8 cellular contexts compared by ENCODE assay signal in genomic region chr9:133876144-133876543, GRCh38.
DNase-seq lines count a peak whose midpoint lies in the region; FAIRE-seq and TF ChIP-seq lines count a peak whose summit lies in the region.
"Had no signal": no experiment of that assay in that cellular context is flagged by ENCODE, and none has a peak within 500 bp of the region (broad histone marks: within the 10 kb centered on the region; RNA-seq: fewer than 3 reads in every experiment).

No MANE protein-coding gene starts in this region.

- WGBS in mammary epithelial cell (ENCODE audit: low coverage, missing lambda C conversion rate) = 75% methylated on average over 4 of the region's 11 CpGs
- WGBS in mesodermal cell (ENCODE audit: insufficient coverage in 2 of 2), 2 experiments = 85 to 95% methylated on average over 10 of the region's 11 CpGs

- CTCF ChIA-PET in HEK293T (lab: Yijun Ruan, JAX) = no interaction called here
- CTCF ChIA-PET in mammary epithelial cell (lab: Charles Lee; ENCODE audit: low non-redundant PET) = no interaction called here

- H3K4me1 ChIP-seq in mammary epithelial cell (ENCODE audit: insufficient read depth, low read length) = peaks cover 66% of the 10 kb centered on the region
- peaks cover 43% of the 10 kb centered on the region for H3K4me1 ChIP-seq in mesodermal cell (ENCODE audit: control insufficient read depth, insufficient read depth, low read length, poor library complexity, severe bottlenecking)
- H3K4me1 ChIP-seq in effector memory CD4-positive, alpha-beta T cell (ENCODE audit: control insufficient read depth, insufficient read depth, low read length, poor library complexity, severe bottlenecking) = no peaks in the 10 kb centered on the region

- H3K4me2 ChIP-seq in mammary epithelial cell (ENCODE audit: insufficient read depth, low read depth, low read length) = peak overlapping the region; percentile 78

- POLR2A ChIA-PET in HEK293T (lab: Yijun Ruan, JAX) = no interaction called here

- no peak for DNase-seq in D721Med (ENCODE audit: insufficient read length, low spot score)
- DNase-seq in HEK293T (ENCODE audit: extremely low spot score) = peak; percentile 39
- no peak for DNase-seq in mammary epithelial cell
- DNase-seq in effector memory CD4-positive, alpha-beta T cell = no peak
- DNase-seq in activated CD4-positive, alpha-beta T cell treated with anti-CD3 and anti-CD28 coated beads, Interleukin-2, amount 50 U/mL, for 1 hour = no peak
- no peak for DNase-seq in T-helper 2 cell
- DNase-seq: NCI-H1105 had no signal

- peaks cover 91% of the 10 kb centered on the region for H3K79me2 ChIP-seq in mammary epithelial cell (ENCODE audit: insufficient read depth, low read length)

- TF ChIP-seq CTCF in D721Med (IDR thresholded peaks at IDR 0.05; ENCODE audit: insufficient read depth, missing control alignments) (peak; percentile 31), mammary epithelial cell (conservative IDR thresholded peaks at IDR 0.05 in 1 of 2, IDR thresholded peaks at IDR 0.05 in 1 of 2; ENCODE audit: extremely low read depth in 1 of 2, insufficient read depth in 1 of 2, low read depth in 1 of 2, low read length in 2 of 2) (peak; percentile 27 to 36)

- H2AFZ ChIP-seq in mammary epithelial cell (ENCODE audit: low read depth, low read length) = no peak overlapping the region

- no TSS peak for BruUV-seq in mammary epithelial cell (replicated peaks; lab: Mats Ljungman, UMichigan)

- no peak for FAIRE-seq in D721Med (lab: Jason Lieb, UNC)

- dilution Hi-C loops in mammary epithelial cell (cut with HindIII; ENCODE audit: low sequenced_read_pairs) = no loop called here

- H3K9me3 ChIP-seq in mammary epithelial cell (replicated peaks; ENCODE audit: insufficient read depth, low read length) (no peaks in the 10 kb centered on the region), mesodermal cell (ENCODE audit: control insufficient read depth, low read length) (no peaks in the 10 kb centered on the region)
- no peaks in the 10 kb centered on the region for H3K9me3 ChIP-seq in effector memory CD4-positive, alpha-beta T cell (ENCODE audit: control insufficient read depth, low read length)

- H4K20me1 ChIP-seq in mammary epithelial cell (ENCODE audit: insufficient read depth, low read length) = no peaks in the 10 kb centered on the region

- in situ Hi-C loops in mammary epithelial cell (cut with MboI; ENCODE audit: low sequenced_read_pairs in 2 of 2) = no loop called here

- no peak overlapping the region for H3K4me3 ChIP-seq in mammary epithelial cell (replicated peaks in 1 of 3; ENCODE audit: insufficient read depth in 1 of 3, low read depth in 2 of 3, low read length in 3 of 3)
- H3K4me3 ChIP-seq in mesodermal cell (ENCODE audit: extremely low read depth, insufficient read depth, low read length, poor library complexity, severe bottlenecking) = no peak overlapping the region
- no peak overlapping the region for H3K4me3 ChIP-seq in effector memory CD4-positive, alpha-beta T cell (ENCODE audit: insufficient read depth, low read depth, low read length, poor library complexity, severe bottlenecking)

- H3K36me3 ChIP-seq in mammary epithelial cell (ENCODE audit: insufficient read depth, low read length) (no peaks in the 10 kb centered on the region), mesodermal cell (ENCODE audit: control insufficient read depth, insufficient read depth, low read length) (no peaks in the 10 kb centered on the region)
- H3K36me3 ChIP-seq in effector memory CD4-positive, alpha-beta T cell (ENCODE audit: control insufficient read depth, insufficient read depth, low read length) = no peaks in the 10 kb centered on the region

- peak overlapping the region; percentile 66 for H3K27ac ChIP-seq in mammary epithelial cell (ENCODE audit: insufficient read depth, low read depth, low read length)
- H3K27ac ChIP-seq in mesodermal cell (ENCODE audit: low read depth, low read length, severe bottlenecking) = peak overlapping the region; percentile 16
- no peak overlapping the region for H3K27ac ChIP-seq in effector memory CD4-positive, alpha-beta T cell (ENCODE audit: insufficient read depth, low read length, poor library complexity, severe bottlenecking)

- intact Hi-C loops in mammary epithelial cell (cut with micrococcal nuclease) = no loop called here

- no peak overlapping the region for H3K9ac ChIP-seq in mammary epithelial cell (ENCODE audit: insufficient read depth, low read length)

- H3K27me3 ChIP-seq in mammary epithelial cell (ENCODE audit: insufficient read depth, low read length) = no peaks in the 10 kb centered on the region
- no peaks in the 10 kb centered on the region for H3K27me3 ChIP-seq in effector memory CD4-positive, alpha-beta T cell (replicated peaks; ENCODE audit: control insufficient read depth, insufficient read depth, low read length, poor library complexity, severe bottlenecking)

TF ChIP-seq in HEK293T, 16 proteins besides CTCF, POLR2A, EP300 and RAD21:
- no peak for TF ChIP-seq SP1 (IDR thresholded peaks at IDR 0.05)
- TF ChIP-seq ARNT (IDR thresholded peaks at IDR 0.05) = no peak
- no peak for TF ChIP-seq ELF4 (IDR thresholded peaks at IDR 0.05)
- no peak for TF ChIP-seq BHLHE40 (IDR thresholded peaks at IDR 0.05; ENCODE audit: borderline replicate concordance)
- TF ChIP-seq ZNF384 (IDR thresholded peaks at IDR 0.05) = no peak
- no peak for TF ChIP-seq TARDBP (IDR thresholded peaks at IDR 0.05)
- no peak for TF ChIP-seq FOXK2 (IDR thresholded peaks at IDR 0.05)
- TF ChIP-seq NFRKB (IDR thresholded peaks at IDR 0.05) = no peak
- no peak for TF ChIP-seq FOXA1 (IDR thresholded peaks at IDR 0.05)
- TF ChIP-seq PKNOX1 (IDR thresholded peaks at IDR 0.05) = no peak
- TF ChIP-seq FOXM1 (IDR thresholded peaks at IDR 0.05; ENCODE audit: borderline replicate concordance) = no peak
